8 cellular contexts compared by ENCODE assay signal in genomic region chr7:32846630-32847225, GRCh38. TPM values are rescaled to one million over a fixed set of nuclear protein-coding genes. Genes with fewer than 3 reads are reported as not detected.
DNase-seq lines count a peak whose midpoint lies in the region; ATAC-seq and TF ChIP-seq lines count a peak whose summit lies in the region.

No MANE protein-coding gene starts in this region.

- ATAC-seq in DND-41 (ENCODE audit: insufficient read depth, low read depth): peak; percentile 100
- peak; percentile 100 for ATAC-seq in GM21515 (IDR thresholded peaks at IDR 0.05; ENCODE audit: unreplicated experiment)

- H3K9me3 Mint-ChIP-seq in activated T-helper 2 cell treated with anti-CD3 and anti-CD28 coated beads, Interferon-gamma antibody, Interleukin-2, Interleukin-4, amounts not matched to agents 10 μg/mL and 5 μg/mL and 100 μg/mL, durations not matched to agents 14 hours and 24 hours and 36 hours: no peaks in the 10 kb centered on the region

- H3K4me3 ChIP-seq in DND-41 (ENCODE audit: low read depth in 1 of 2, low read length in 2 of 2) (no peak overlapping the region), testis (peak overlapping the region in 1 of 2 donors; percentile 3)

- no peaks in the 10 kb centered on the region for H3K79me2 ChIP-seq in DND-41 (ENCODE audit: insufficient read depth, low read length)

- H3K9me3 ChIP-seq in DND-41 (ENCODE audit: insufficient read depth, low read length, severe bottlenecking) (no peaks in the 10 kb centered on the region), testis (no peaks in the 10 kb centered on the region)

- H3K27me3 ChIP-seq in DND-41 (ENCODE audit: insufficient read depth, low read length, poor library complexity): no peaks in the 10 kb centered on the region
- no peaks in the 10 kb centered on the region for H3K27me3 ChIP-seq in testis

- TF ChIP-seq CTCF in DND-41 (IDR thresholded peaks at IDR 0.05; ENCODE audit: borderline replicate concordance, extremely low read depth, low read length, poor library complexity, severe bottlenecking) (peak; percentile 79), RWPE1 (conservative IDR thresholded peaks at IDR 0.05; ENCODE audit: low read depth) (peak; percentile 94), testis (IDR thresholded peaks at IDR 0.05) (peak; percentile 81 to 90 (median 81))

- peaks cover 13% of the 10 kb centered on the region for H3K4me1 Mint-ChIP-seq in activated T-helper 2 cell treated with anti-CD3 and anti-CD28 coated beads, Interferon-gamma antibody, Interleukin-2, Interleukin-4, amounts not matched to agents 10 μg/mL and 5 μg/mL and 100 μg/mL, durations not matched to agents 14 hours and 24 hours and 36 hours (ENCODE audit: low read depth)

- TF ChIP-seq POLR2A in testis (IDR thresholded peaks at IDR 0.05): no peak

- POLR2A ChIA-PET in RWPE1 (lab: Yijun Ruan, JAX; ENCODE audit: low non-redundant PET): no interaction called here

- DNase-seq in DND-41: peak; percentile 81
- DNase-seq in HT-29 (ENCODE audit: low spot score): peak; percentile 96
- DNase-seq in RWPE1 (ENCODE audit: low spot score): peak; percentile 56
- DNase-seq in activated T-helper 2 cell treated with anti-CD3 and anti-CD28 coated beads, Interferon-gamma antibody, Interleukin-2, Interleukin-4, amounts not matched to agents 10 μg/mL and 5 μg/mL and 100 μg/mL, durations not matched to agents 14 hours and 24 hours and 36 hours (ENCODE audit: low spot score): peak; percentile 77
- peak; percentile 60 for DNase-seq in foreskin melanocyte
- peak; percentile 26 for DNase-seq in occipital lobe (lab: John Stamatoyannopoulos, UW)
- DNase-seq in testis: peak; percentile 97

- H3K4me3 Mint-ChIP-seq in activated T-helper 2 cell treated with anti-CD3 and anti-CD28 coated beads, Interferon-gamma antibody, Interleukin-2, Interleukin-4, amounts not matched to agents 10 μg/mL and 5 μg/mL and 100 μg/mL, durations not matched to agents 14 hours and 24 hours and 36 hours (ENCODE audit: low read depth): peak overlapping the region; percentile 14

- 11 to 14% methylated on average over 9 of the region's 9 CpGs for WGBS in testis, 2 donors

- peak overlapping the region; percentile 46; the same call in 1 of the 2 replicates for H3K4me2 ChIP-seq in DND-41 (ENCODE audit: insufficient read depth, low read length)

- peaks cover 26% of the 10 kb centered on the region for H3K27me3 Mint-ChIP-seq in activated T-helper 2 cell treated with anti-CD3 and anti-CD28 coated beads, Interferon-gamma antibody, Interleukin-2, Interleukin-4, amounts not matched to agents 10 μg/mL and 5 μg/mL and 100 μg/mL, durations not matched to agents 14 hours and 24 hours and 36 hours (ENCODE audit: low read depth)

- H3K36me3 Mint-ChIP-seq in activated T-helper 2 cell treated with anti-CD3 and anti-CD28 coated beads, Interferon-gamma antibody, Interleukin-2, Interleukin-4, amounts not matched to agents 10 μg/mL and 5 μg/mL and 100 μg/mL, durations not matched to agents 14 hours and 24 hours and 36 hours (ENCODE audit: low read depth): no peaks in the 10 kb centered on the region

- H3K27ac ChIP-seq in DND-41 (ENCODE audit: low read length) (no peak overlapping the region), RWPE1 (no peak overlapping the region), testis (no peak overlapping the region)

- H4K20me1 ChIP-seq in DND-41 (ENCODE audit: insufficient read depth, low read length): no peaks in the 10 kb centered on the region

- peak overlapping the region; percentile 33 for H2AFZ ChIP-seq in DND-41 (ENCODE audit: low read depth, low read length)

- peaks cover 6% of the 10 kb centered on the region; the same call in 1 of the 2 replicates for H3K4me1 ChIP-seq in DND-41 (ENCODE audit: insufficient read depth, low read length)
- no peaks in the 10 kb centered on the region for H3K4me1 ChIP-seq in testis

- CTCF ChIA-PET in RWPE1 (lab: Yijun Ruan, JAX): interaction anchor here (0.6 to 1.8 kb wide), 11 partner anchors 12 to 1476 kb away, joined by 3 to 6 read pairs (median 3); no protein-coding TSS in a partner anchor

- intact Hi-C loops in activated T-helper 2 cell treated with anti-CD3 and anti-CD28 coated beads, Interferon-gamma antibody, Interleukin-2, Interleukin-4, amounts not matched to agents 10 μg/mL and 5 μg/mL and 100 μg/mL, durations not matched to agents 14 hours and 24 hours and 36 hours (cut with micrococcal nuclease): loop anchor here (1.0 to 5.0 kb wide), 4 partner anchors 46 to 206 kb away; partner anchors contain the start of gene FKBP9
- intact Hi-C loops in testis (cut with DNase I; ENCODE audit: low total_unique reads): loop anchor here (10.0 kb wide), 1 partner anchor 98 kb away; no protein-coding TSS in a partner anchor

- H3K36me3 ChIP-seq in DND-41 (ENCODE audit: insufficient read depth, low read length): no peaks in the 10 kb centered on the region
- H3K36me3 ChIP-seq in testis (ENCODE audit: low read depth, missing control alignments): no peaks in the 10 kb centered on the region

- no peak overlapping the region for H3K27ac Mint-ChIP-seq in activated T-helper 2 cell treated with anti-CD3 and anti-CD28 coated beads, Interferon-gamma antibody, Interleukin-2, Interleukin-4, amounts not matched to agents 10 μg/mL and 5 μg/mL and 100 μg/mL, durations not matched to agents 14 hours and 24 hours and 36 hours

- H3K9ac ChIP-seq in DND-41 (ENCODE audit: low read depth, low read length): 0 out of 2 replicates have a peak overlapping the region, but pooled peaks have one; percentile 21

RNA-seq across cellular contexts. Expression of gene KBTBD2, which starts 44.8 kb away (rescaled TPM):
- 29.1 and 36.1 TPM in 2 replicates for total RNA-seq in HT-29 (2014; rRNA removed; shearing (Covaris generic))
- total RNA-seq in activated T-helper 2 cell treated with anti-CD3 and anti-CD28 coated beads, Interferon-gamma antibody, Interleukin-2, Interleukin-4, amounts not matched to agents 10 μg/mL and 5 μg/mL and 100 μg/mL, durations not matched to agents 14 hours and 24 hours and 36 hours: 25.7 and 27.8 TPM in 2 replicates
- total RNA-seq in occipital lobe (113 TPM), testis (10 to 100 TPM; 45.8 to 48.1 TPM)
- 45.0 TPM for polyA plus RNA-seq in testis (ENCODE audit: insufficient read depth, low read depth, low replicate concordance)

Comparison
In these comparisons a context has a peak if more than half of its experiments do, and no peak if none do; other contexts are left out.
1. DNase-seq: peak in every context shown above with its lines; median percentile 97 in testis; 96 in HT-29; 81 in DND-41; 77 in activated T-helper 2 cell treated with anti-CD3 and anti-CD28 coated beads, Interferon-gamma antibody, Interleukin-2, Interleukin-4, amounts not matched to agents 10 μg/mL and 5 μg/mL and 100 μg/mL, durations not matched to agents 14 hours and 24 hours and 36 hours; 60 in foreskin melanocyte; 56 in RWPE1; 26 in occipital lobe.